Comparison of ENCODE assay signal across 8 cellular contexts in genomic region chr16:678858-679807, GRCh38. TPM values are rescaled to one million over a fixed set of nuclear protein-coding genes. Genes with fewer than 3 reads are reported as not detected.
A peak's percentile ranks its signal among the peaks of the same experiment; 100 is the strongest.
DNase-seq lines count a peak whose midpoint lies in the region; ATAC-seq and TF ChIP-seq lines count a peak whose summit lies in the region.

No MANE protein-coding gene starts in this region.

- no peaks in the 10 kb centered on the region for H3K9me3 Mint-ChIP-seq in mesothelial cell of epicardium

- peaks cover 19% of the 10 kb centered on the region for H3K4me1 Mint-ChIP-seq in mesothelial cell of epicardium

- no peak for TF ChIP-seq POLR2A in GM18505 (IDR thresholded peaks at IDR 0.05; ENCODE audit: borderline replicate concordance, extremely low read depth, insufficient read depth, insufficient read length)

- H3K27me3 Mint-ChIP-seq in mesothelial cell of epicardium (ENCODE audit: low read depth): peaks cover 10% of the 10 kb centered on the region

- H3K9ac ChIP-seq in endocrine pancreas (ENCODE audit: control insufficient read depth, insufficient read depth, low read length): peak overlapping the region; percentile 61

- H3K4me3 Mint-ChIP-seq in mesothelial cell of epicardium: peak overlapping the region; percentile 69

- peak overlapping the region; percentile 53 for H3K4me3 ChIP-seq in WI38 (ENCODE audit: low read depth, low read length)
- no peak overlapping the region for H3K4me3 ChIP-seq in endocrine pancreas (ENCODE audit: control insufficient read depth, insufficient read depth, low read length)

- H3K27me3 ChIP-seq in endocrine pancreas (ENCODE audit: control insufficient read depth, insufficient read depth, low read length): no peaks in the 10 kb centered on the region

- no peak for ATAC-seq in stimulated activated naive CD8-positive, alpha-beta T cell treated with anti-CD3 and anti-CD28 coated beads, Interleukin-15, Interleukin-2, amounts not matched to agents 100 U/mL and 50 U/mL, for 24 hours
- ATAC-seq in GM18505 (IDR thresholded peaks at IDR 0.05; ENCODE audit: unreplicated experiment): no peak

- peak overlapping the region; percentile 86 for H3K27ac Mint-ChIP-seq in mesothelial cell of epicardium

- H3K9me3 ChIP-seq in endocrine pancreas (ENCODE audit: control insufficient read depth, low read length): no peaks in the 10 kb centered on the region

- DNase-seq in activated effector memory CD4-positive, alpha-beta T cell treated with anti-CD3 and anti-CD28 coated beads, Interleukin-2, amount 50 U/mL, for 16 hours: peak; percentile 83
- DNase-seq in activated effector memory CD4-positive, alpha-beta T cell treated with Interleukin-2 at 50 U/mL for 16 hours: no peak
- DNase-seq in NCI-H187 treated with DMSO at 0.1 percent for 48 hours (lab: John Stamatoyannopoulos, UW): peak; percentile 34
- peak in 1 of 2 experiments; percentile 73 for DNase-seq in mesothelial cell of epicardium (ENCODE audit: low spot score in 2 of 2, unreplicated experiment in 2 of 2)
- peak; percentile 69 for DNase-seq in stimulated activated naive CD8-positive, alpha-beta T cell treated with anti-CD3 and anti-CD28 coated beads, Interleukin-15, Interleukin-2, amounts not matched to agents 100 U/mL and 50 U/mL, for 24 hours

- H3K36me3 Mint-ChIP-seq in mesothelial cell of epicardium: peaks cover 9% of the 10 kb centered on the region

- H3K4me1 ChIP-seq in endocrine pancreas (ENCODE audit: control insufficient read depth, insufficient read depth, low read length): no peaks in the 10 kb centered on the region

- H3K36me3 ChIP-seq in endocrine pancreas (ENCODE audit: control insufficient read depth, insufficient read depth, low read length): no peaks in the 10 kb centered on the region

- TF ChIP-seq CTCF in WI38 (IDR thresholded peaks at IDR 0.05; ENCODE audit: low read depth, low read length) (no peak), mesothelial cell of epicardium (IDR thresholded peaks at IDR 0.05; ENCODE audit: unreplicated experiment) (no peak)

RNA-seq across cellular contexts. Expression of gene STUB1, which starts 1.1 kb away (rescaled TPM):
- 69.4 to 79.9 TPM (median 72.5 TPM) in 3 replicates for total RNA-seq in mesothelial cell of epicardium

RNA-seq across cellular contexts. Expression of gene RHBDL1, which starts 3.7 kb away (rescaled TPM):
- 5.9 to 6.1 TPM (median 6.0 TPM) in 3 replicates for total RNA-seq in mesothelial cell of epicardium

RNA-seq across cellular contexts. Expression of gene JMJD8, which starts 5.0 kb away (rescaled TPM):
- 46.1 to 51.2 TPM (median 46.5 TPM) in 3 replicates for total RNA-seq in mesothelial cell of epicardium

RNA-seq across cellular contexts. Expression of gene WDR24, which starts 11.1 kb away (rescaled TPM):
- 20.6 to 22.8 TPM (median 21.9 TPM) in 3 replicates for total RNA-seq in mesothelial cell of epicardium

RNA-seq across cellular contexts. Expression of gene RHOT2, which starts 11.2 kb away (rescaled TPM):
- total RNA-seq in mesothelial cell of epicardium: 190 to 207 TPM (median 194 TPM) in 3 replicates
